ENCODE assay signal across 8 cellular contexts in genomic region chr18:11937874-11938478, GRCh38. TPM values are rescaled to one million over a fixed set of nuclear protein-coding genes. Genes with fewer than 3 reads are reported as not detected.
DNase-seq lines count a peak whose midpoint lies in the region; ATAC-seq and TF ChIP-seq lines count a peak whose summit lies in the region.

No MANE protein-coding gene starts in this region.

- no peaks in the 10 kb centered on the region for H3K27me3 ChIP-seq in upper lobe of right lung

- no peak overlapping the region for H3K4me3 Mint-ChIP-seq in activated naive CD4-positive, alpha-beta T cell treated with anti-CD3 and anti-CD28 coated beads, Interleukin-2, amount 10 ng/mL, durations not matched to agents 7 days and 5 days

- no peaks in the 10 kb centered on the region for H3K9me3 Mint-ChIP-seq in activated naive CD4-positive, alpha-beta T cell treated with anti-CD3 and anti-CD28 coated beads, Interleukin-2, amount 10 ng/mL, durations not matched to agents 7 days and 5 days

- peak; percentile 81 for TF ChIP-seq CTCF in upper lobe of right lung (IDR thresholded peaks at IDR 0.05)

- CTCF ChIA-PET in activated naive CD4-positive, alpha-beta T cell treated with anti-CD3 and anti-CD28 coated beads, Interleukin-2, amount 10 ng/mL, durations not matched to agents 7 days and 5 days (lab: Charles Lee), result interaction anchor here (0.6 to 8.4 kb wide), 23 partner anchors 8 to 300 kb away, joined by 3 to 272 read pairs (median 5); partner anchors contain the start of genes IMPA2 and MPPE1

- intact Hi-C loops in posterior cingulate gyrus (cut with DNase I), result loop anchor here (1.0 to 2.0 kb wide), 2 partner anchors 57 to 101 kb away; no protein-coding TSS in a partner anchor
- intact Hi-C loops in upper lobe of right lung (cut with DNase I), result loop anchor here (10.0 kb wide), 1 partner anchor 57 kb away; no protein-coding TSS in a partner anchor

- no peaks in the 10 kb centered on the region for H3K9me3 ChIP-seq in upper lobe of right lung

- ATAC-seq in upper lobe of right lung, result peak; percentile 92

- no peaks in the 10 kb centered on the region for H3K4me1 Mint-ChIP-seq in activated naive CD4-positive, alpha-beta T cell treated with anti-CD3 and anti-CD28 coated beads, Interleukin-2, amount 10 ng/mL, durations not matched to agents 7 days and 5 days

- no peaks in the 10 kb centered on the region for H3K36me3 Mint-ChIP-seq in activated naive CD4-positive, alpha-beta T cell treated with anti-CD3 and anti-CD28 coated beads, Interleukin-2, amount 10 ng/mL, durations not matched to agents 7 days and 5 days

- no peak overlapping the region for H3K27ac ChIP-seq in upper lobe of right lung

- DNase-seq in NCI-H524 (lab: John Stamatoyannopoulos, UW) (peak; percentile 11 to 68), NCI-H524 treated with DMSO at 0.1 percent for 48 hours (lab: John Stamatoyannopoulos, UW) (no peak), NCI-H1092 treated with DMSO at 0.1 percent for 48 hours (lab: John Stamatoyannopoulos, UW) (peak; percentile 34), SKM-1 treated with dmso at 0.1 percent for 144 hours (lab: John Stamatoyannopoulos, UW; ENCODE audit: unreplicated experiment) (peak; percentile 57), glomerular visceral epithelial cell (ENCODE audit: extremely low spot score) (peak; percentile 71), posterior cingulate gyrus (peak; percentile 29 to 96 (median 78)), upper lobe of right lung (peak; percentile 81)
- peak; percentile 85 for DNase-seq in activated naive CD4-positive, alpha-beta T cell treated with anti-CD3 and anti-CD28 coated beads, Interleukin-2, amount 10 ng/mL, durations not matched to agents 7 days and 5 days

- peaks cover 11% of the 10 kb centered on the region for H3K27me3 Mint-ChIP-seq in activated naive CD4-positive, alpha-beta T cell treated with anti-CD3 and anti-CD28 coated beads, Interleukin-2, amount 10 ng/mL, durations not matched to agents 7 days and 5 days

- no peak overlapping the region for H3K27ac Mint-ChIP-seq in activated naive CD4-positive, alpha-beta T cell treated with anti-CD3 and anti-CD28 coated beads, Interleukin-2, amount 10 ng/mL, durations not matched to agents 7 days and 5 days

- H3K4me3 ChIP-seq in upper lobe of right lung, result no peak overlapping the region

- no peaks in the 10 kb centered on the region for H3K36me3 ChIP-seq in upper lobe of right lung

- no peaks in the 10 kb centered on the region for H3K4me1 ChIP-seq in upper lobe of right lung

RNA-seq across cellular contexts. Expression of gene MPPE1, which starts 29.9 kb away (rescaled TPM):
- 67.0 TPM for total RNA-seq in upper lobe of right lung

RNA-seq across cellular contexts. Expression of gene IMPA2, which starts 43.3 kb away (rescaled TPM):
- total RNA-seq in upper lobe of right lung, result 54.6 TPM
